In genomic region chr19:708154-709141, GRCh38 we compare ENCODE assay signal across 8 cellular contexts.
DNase-seq lines count a peak whose midpoint lies in the region; TF ChIP-seq lines count a peak whose summit lies in the region.

A gene with protein sequence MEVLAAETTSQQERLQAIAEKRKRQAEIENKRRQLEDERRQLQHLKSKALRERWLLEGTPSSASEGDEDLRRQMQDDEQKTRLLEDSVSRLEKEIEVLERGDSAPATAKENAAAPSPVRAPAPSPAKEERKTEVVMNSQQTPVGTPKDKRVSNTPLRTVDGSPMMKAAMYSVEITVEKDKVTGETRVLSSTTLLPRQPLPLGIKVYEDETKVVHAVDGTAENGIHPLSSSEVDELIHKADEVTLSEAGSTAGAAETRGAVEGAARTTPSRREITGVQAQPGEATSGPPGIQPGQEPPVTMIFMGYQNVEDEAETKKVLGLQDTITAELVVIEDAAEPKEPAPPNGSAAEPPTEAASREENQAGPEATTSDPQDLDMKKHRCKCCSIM (plus strand): TSS chr19:708935. CDS start chr19:709147, 212 bp downstream.

- H3K27ac ChIP-seq in subcutaneous abdominal adipose tissue (ENCODE audit: low read depth, low read length): peak within 1 kb of the TSS; percentile 87

- H3K36me3 ChIP-seq in subcutaneous abdominal adipose tissue (ENCODE audit: control insufficient read depth in 5 of 5, insufficient read depth in 5 of 5, low read length in 5 of 5): peaks cover 0 to 3% (median 0%) of the 10 kb centered on the region in 5 donors

- H3K27me3 ChIP-seq in subcutaneous abdominal adipose tissue (ENCODE audit: control insufficient read depth in 5 of 5, insufficient read depth in 4 of 5, low read length in 5 of 5): no peaks in the 10 kb centered on the region

- TF ChIP-seq CTCF in astrocyte of the spinal cord (IDR thresholded peaks at IDR 0.05; ENCODE audit: low read depth, low read length): no peak

- H3K9me3 ChIP-seq in subcutaneous abdominal adipose tissue (ENCODE audit: control insufficient read depth in 5 of 5, low read length in 5 of 5): peaks cover 0 to 3% (median 0%) of the 10 kb centered on the region in 5 donors

- peak; percentile 31 to 38 for DNase-seq in Kasumi-1 (lab: John Stamatoyannopoulos, UW)
- DNase-seq in astrocyte of the spinal cord (ENCODE audit: low read depth, low spot score): no peak
- DNase-seq in islet precursor cell: peak; percentile 68
- DNase-seq in NOMO-1 treated with dmso at 0.1 percent for 144 hours (lab: John Stamatoyannopoulos, UW; ENCODE audit: unreplicated experiment): no peak
- DNase-seq in MV-4-11 (lab: John Stamatoyannopoulos, UW): no peak
- no peak for DNase-seq in SW 1271 (lab: John Stamatoyannopoulos, UW)
- DNase-seq in stimulated activated CD4-positive, alpha-beta T cell treated with anti-CD3 and anti-CD28 coated beads, Interleukin-12 subunit alpha, Interleukin-12 subunit beta, amount 100 ng/mL, for 4 hours: no peak

- H3K9ac ChIP-seq in subcutaneous abdominal adipose tissue (ENCODE audit: low read length in 5 of 5): peak within 1 kb of the TSS; percentile 16 to 83 (median 73)

- peak within 1 kb of the TSS; percentile 52 for H3K4me3 ChIP-seq in astrocyte of the spinal cord (ENCODE audit: low read depth, low read length)
- H3K4me3 ChIP-seq in subcutaneous abdominal adipose tissue (ENCODE audit: low read depth in 1 of 5, low read length in 5 of 5): peak within 1 kb of the TSS in 4 of 5 donors; percentile 66 to 79 (median 76)

- H3K4me1 ChIP-seq in subcutaneous abdominal adipose tissue (ENCODE audit: control insufficient read depth in 5 of 5, insufficient read depth in 5 of 5, low read length in 5 of 5): peaks cover 0 to 49% (median 45%) of the 10 kb centered on the region in 5 donors

- in situ Hi-C loops in astrocyte of the spinal cord (cut with HindIII; ENCODE audit: low sequenced_read_pairs): no loop called here

Comparison
In these comparisons a context has a peak if more than half of its experiments do, and no peak if none do; other contexts are left out.
1. DNase-seq: peak in Kasumi-1 (2 of 2) and islet precursor cell (single experiment); none in astrocyte of the spinal cord (single experiment), NOMO-1 treated with dmso at 0.1 percent for 144 hours (single experiment), MV-4-11 (single experiment), SW 1271 (0 of 2) and stimulated activated CD4-positive, alpha-beta T cell treated with anti-CD3 and anti-CD28 coated beads, Interleukin-12 subunit alpha, Interleukin-12 subunit beta, amount 100 ng/mL, for 4 hours (single experiment).